In the genomic region with DNA sequence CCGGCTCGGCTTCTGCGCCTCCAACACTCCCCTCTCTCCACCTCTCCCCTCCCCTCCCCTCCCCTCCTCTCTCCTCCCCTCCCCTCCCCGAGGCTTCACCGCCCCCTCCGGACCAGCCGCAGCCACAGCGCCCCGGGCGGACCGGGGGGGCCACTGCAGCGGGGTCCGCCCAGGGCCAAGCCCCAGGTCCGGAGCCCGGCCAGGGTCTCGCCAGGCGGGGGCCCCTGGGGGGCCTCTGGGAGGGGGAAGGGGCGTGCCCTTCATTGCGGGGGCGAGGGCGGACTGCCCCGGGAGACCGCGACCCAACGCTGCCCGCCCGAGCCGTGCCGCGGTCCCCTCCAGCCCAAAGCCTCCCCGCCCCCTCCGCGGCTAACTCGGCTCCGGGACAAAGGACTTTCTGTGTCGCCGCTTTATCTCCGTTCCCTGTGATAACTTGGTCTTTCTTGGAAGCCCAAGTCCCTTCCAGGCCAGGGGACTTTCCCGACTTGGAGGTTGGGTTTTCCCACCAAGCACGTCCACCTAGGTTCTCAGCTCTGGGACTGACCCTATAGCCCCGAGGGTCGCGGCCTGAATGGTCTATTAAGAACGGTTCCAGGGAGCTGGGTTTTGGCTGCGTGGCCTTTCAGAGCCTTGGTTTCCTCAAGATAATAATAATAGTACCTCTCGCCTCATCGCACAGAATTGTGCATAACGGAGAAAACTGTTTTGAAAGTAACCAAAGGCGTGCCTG, we compare ENCODE assay signal across 8 cellular contexts. TPM values are rescaled to one million over a fixed set of nuclear protein-coding genes. Genes with fewer than 3 reads are reported as not detected.
DNase-seq lines count a peak whose midpoint lies in the region; ATAC-seq and TF ChIP-seq lines count a peak whose summit lies in the region.

Gene UBQLN4, minus strand, starts transcription at position 29 of the 730 bp plus-strand sequence. CDS start 97 bp downstream, outside the sequence.

- H3F3A ChIP-seq in neural cell (ENCODE audit: insufficient read depth, low read length, poor library complexity, severe bottlenecking), result peaks cover 3% of the 10 kb centered on the region

- peak within 1 kb of the TSS; percentile 100 for H3K4me3 ChIP-seq in KMS-11 (IDR thresholded peaks at IDR 0.05; ENCODE audit: insufficient read depth, low read depth, low read length)
- H3K4me3 ChIP-seq in fibroblast of the aortic adventitia (ENCODE audit: low read depth, low read length), result peak within 1 kb of the TSS; percentile 82
- H3K4me3 ChIP-seq in neural cell (ENCODE audit: low read length), result peak within 1 kb of the TSS; percentile 91
- peak within 1 kb of the TSS; percentile 71 to 97 (median 86) for H3K4me3 ChIP-seq in stomach

- H3K79me2 ChIP-seq in KMS-11 (ENCODE audit: insufficient read depth, low read depth) (peaks cover 26% of the 10 kb centered on the region), neural cell (replicated peaks; ENCODE audit: insufficient read depth, low read length) (peaks cover 25% of the 10 kb centered on the region)

- H3K9me2 ChIP-seq in neural cell (ENCODE audit: insufficient read depth, low read length), result no peaks in the 10 kb centered on the region

- TF ChIP-seq EP300 in neural cell (conservative IDR thresholded peaks at IDR 0.05; ENCODE audit: poor library complexity, severe bottlenecking) (peak; percentile 1), stomach (IDR thresholded peaks at IDR 0.05) (no peak)

- peaks cover 22% of the 10 kb centered on the region for H3K4me1 ChIP-seq in KMS-11 (ENCODE audit: low read depth, poor library complexity, severe bottlenecking)
- H3K4me1 ChIP-seq in stomach, result peaks cover 14 to 39% (median 29%) of the 10 kb centered on the region in 4 donors

- H3K27ac ChIP-seq in KMS-11 (peak within 1 kb of the TSS; percentile 91), RWPE1 (peak within 1 kb of the TSS; percentile 96), neural cell (ENCODE audit: low read length) (peak within 1 kb of the TSS; percentile 94), stomach (peak within 1 kb of the TSS; percentile 91 to 94 (median 93))

- H3K36me3 ChIP-seq in KMS-11 (ENCODE audit: insufficient read depth), result peaks cover 7% of the 10 kb centered on the region; the same call in 1 of the 2 replicates
- H3K36me3 ChIP-seq in neural cell (ENCODE audit: insufficient read depth, low read length), result no peaks in the 10 kb centered on the region
- peaks cover 14 to 41% (median 36%) of the 10 kb centered on the region in 4 donors for H3K36me3 ChIP-seq in stomach

- H3K9ac ChIP-seq in KMS-11 (peak within 1 kb of the TSS; percentile 92), neural cell (ENCODE audit: low read length) (peak within 1 kb of the TSS; percentile 96)

- H3K27me3 ChIP-seq in KMS-11 (ENCODE audit: insufficient read depth, low read depth), result no peaks in the 10 kb centered on the region
- no peaks in the 10 kb centered on the region for H3K27me3 ChIP-seq in neural cell (ENCODE audit: insufficient read depth, low read depth, low read length)
- H3K27me3 ChIP-seq in stomach, result no peaks in the 10 kb centered on the region

- H3K4me2 ChIP-seq in KMS-11, result peak within 1 kb of the TSS; percentile 98
- H3K4me2 ChIP-seq in neural cell (ENCODE audit: low read length), result peak within 1 kb of the TSS; percentile 73

- TF ChIP-seq RAD21 in neural cell (conservative IDR thresholded peaks at IDR 0.05), result no peak

- H2AFZ ChIP-seq in KMS-11 (ENCODE audit: low read depth) (peak within 1 kb of the TSS; percentile 85), neural cell (ENCODE audit: low read depth, low read length) (peak within 1 kb of the TSS; percentile 76)

- intact Hi-C loops in stomach (cut with DNase I; ENCODE audit: low total_unique reads), result no loop called here

- ATAC-seq in GM21423 (IDR thresholded peaks at IDR 0.05; ENCODE audit: unreplicated experiment), result peak; percentile 46

- TF ChIP-seq CTCF in KMS-11 (conservative IDR thresholded peaks at IDR 0.05; ENCODE audit: low read depth, low read length), result peak; percentile 69
- TF ChIP-seq CTCF in RWPE1 (conservative IDR thresholded peaks at IDR 0.05; ENCODE audit: low read depth), result peak; percentile 82
- TF ChIP-seq CTCF in fibroblast of the aortic adventitia (IDR thresholded peaks at IDR 0.05; ENCODE audit: insufficient read depth, low read length), result peak; percentile 53
- TF ChIP-seq CTCF in neural cell (IDR thresholded peaks at IDR 0.05; ENCODE audit: poor library complexity, severe bottlenecking), result peak; percentile 52
- TF ChIP-seq CTCF in stomach (IDR thresholded peaks at IDR 0.05), result peak in 4 of 7 experiments; percentile 15 to 82 (median 62)

- 0 to 1% (median 0%) methylated on average over 27 to 34 of the region's 49 CpGs for WGBS in stomach, 5 donors

- CTCF ChIA-PET in RWPE1 (lab: Yijun Ruan, JAX), result interaction anchor here (0.6 to 0.7 kb wide), 3 partner anchors 19 to 267 kb away, joined by 3 to 5 read pairs (median 4); no protein-coding TSS in a partner anchor

- no peaks in the 10 kb centered on the region; the same call in 1 of the 2 replicates for H4K20me1 ChIP-seq in KMS-11 (ENCODE audit: insufficient read depth)
- no peaks in the 10 kb centered on the region for H4K20me1 ChIP-seq in neural cell (ENCODE audit: insufficient read depth)

- POLR2A ChIA-PET in RWPE1 (lab: Yijun Ruan, JAX; ENCODE audit: low non-redundant PET), result no interaction called here

- no peak for TF ChIP-seq POLR2A in stomach (IDR thresholded peaks at IDR 0.05)

- DNase-seq in COLO668 (lab: John Stamatoyannopoulos, UW; ENCODE audit: unreplicated experiment) (peak; percentile 94), RWPE1 (ENCODE audit: low spot score) (peak; percentile 93), fibroblast of the aortic adventitia (ENCODE audit: low read depth) (peak; percentile 81), stomach (peak; percentile 91)
- DNase-seq in activated T-helper 9 cell treated with anti-CD3 and anti-CD28 coated beads, Interleukin-2, amount 50 U/mL, for 16 hours (ENCODE audit: low read depth), result peak; percentile 82

- H3K9me3 ChIP-seq in neural cell (ENCODE audit: low read length), result no peaks in the 10 kb centered on the region
- H3K9me3 ChIP-seq in stomach, result no peaks in the 10 kb centered on the region

TF ChIP-seq in neural cell, 6 proteins besides CTCF, POLR2A, EP300 and RAD21:
- TF ChIP-seq EZH2 (IDR thresholded peaks at IDR 0.05; ENCODE audit: borderline replicate concordance, insufficient read depth, low read length, poor library complexity, severe bottlenecking) (no peak), POLR2AphosphoS5 (IDR thresholded peaks at IDR 0.05) (no peak), TAF1 (IDR thresholded peaks at IDR 0.05; ENCODE audit: low read depth) (peak; percentile 44)

RNA-seq across cellular contexts. Expression of gene UBQLN4, which starts in this region (rescaled TPM):
- 8.5 and 22.0 TPM in 2 replicates for total RNA-seq in fibroblast of the aortic adventitia (ENCODE audit: low replicate concordance)
- 34.9 and 39.3 TPM in 2 replicates for polyA plus RNA-seq in neural cell
- 47.5 and 51.2 TPM in 2 replicates for polyA minus RNA-seq in neural cell
- total RNA-seq in stomach, result 10 to 100 TPM in 3 of 5 donors, 1 to 10 TPM in 2; 6.4 to 41.1 (median 14.0) TPM
- 10 to 100 TPM; 17.3 to 25.5 (median 20.6) TPM for polyA plus RNA-seq in stomach

Comparison
In these comparisons a context has a peak if more than half of its experiments do, and no peak if none do; other contexts are left out.
1. Peak in every context shown above with its lines: DNase-seq, ATAC-seq, H3K4me3 ChIP-seq and H3K27ac ChIP-seq.